Comparison of ENCODE assay signal across 8 cellular contexts in genomic region chr20:35283441-35284266, GRCh38. TPM values are rescaled to one million over a fixed set of nuclear protein-coding genes. Genes with fewer than 3 reads are reported as not detected.
DNase-seq lines count a peak whose midpoint lies in the region; ATAC-seq lines count a peak whose summit lies in the region.

No MANE protein-coding gene starts in this region.

- peak overlapping the region; percentile 47 for H3K9ac ChIP-seq in iPS-15b (ENCODE audit: low read depth, low read length)

- CTCF ChIA-PET in CD4-positive, alpha-beta memory T cell (lab: Charles Lee; ENCODE audit: partially characterized antibody) = interaction anchor here (0.6 to 1.8 kb wide), 5 partner anchors 8 to 173 kb away, joined by 3 to 14 read pairs (median 4); no protein-coding TSS in a partner anchor

- H3K9me3 Mint-ChIP-seq in CD4-positive, alpha-beta memory T cell = no peaks in the 10 kb centered on the region
- H3K9me3 Mint-ChIP-seq in activated T-cell treated with anti-CD3 and anti-CD28 coated beads, Interleukin-2, amount 50 U/mL, for 72 hours = no peaks in the 10 kb centered on the region
- H3K9me3 Mint-ChIP-seq in stimulated activated naive CD8-positive, alpha-beta T cell treated with anti-CD3 and anti-CD28 coated beads, Interleukin-15, amount 100 ng/mL, for 72 hours = no peaks in the 10 kb centered on the region

- POLR2A ChIA-PET in CD4-positive, alpha-beta memory T cell (lab: Charles Lee; ENCODE audit: partially characterized antibody) = interaction anchor here (0.6 to 1.7 kb wide), 10 partner anchors 8 to 1171 kb away, joined by 3 to 7 read pairs (median 3); partner anchors contain the start of genes DYNLRB1, EDEM2, EIF2S2 and NCOA6

- no peaks in the 10 kb centered on the region for H3K27me3 Mint-ChIP-seq in CD4-positive, alpha-beta memory T cell
- H3K27me3 Mint-ChIP-seq in activated T-cell treated with anti-CD3 and anti-CD28 coated beads, Interleukin-2, amount 50 U/mL, for 72 hours (ENCODE audit: low read depth) = no peaks in the 10 kb centered on the region
- no peaks in the 10 kb centered on the region for H3K27me3 Mint-ChIP-seq in stimulated activated naive CD8-positive, alpha-beta T cell treated with anti-CD3 and anti-CD28 coated beads, Interleukin-15, amount 100 ng/mL, for 72 hours

- no peaks in the 10 kb centered on the region for H3K9me3 ChIP-seq in CD4-positive, alpha-beta memory T cell (ENCODE audit: control insufficient read depth in 1 of 2, low read length in 2 of 2)
- no peaks in the 10 kb centered on the region for H3K9me3 ChIP-seq in iPS-15b (ENCODE audit: control insufficient read depth, insufficient read depth, low read length)

- peak overlapping the region; percentile 71 to 80 for H3K4me3 ChIP-seq in CD4-positive, alpha-beta memory T cell (ENCODE audit: low read length in 2 of 2)
- peak overlapping the region; percentile 98 for H3K4me3 ChIP-seq in iPS-15b (ENCODE audit: low read depth, low read length)

- H3K4me1 ChIP-seq in CD4-positive, alpha-beta memory T cell (ENCODE audit: insufficient read depth, low read length) = peaks cover 18% of the 10 kb centered on the region
- H3K4me1 ChIP-seq in iPS-15b (ENCODE audit: control insufficient read depth, insufficient read depth, low read length) = peaks cover 2% of the 10 kb centered on the region

- H3K4me1 Mint-ChIP-seq in CD4-positive, alpha-beta memory T cell = peaks cover 19 to 42% (median 30%) of the 10 kb centered on the region in 4 donors
- peaks cover 38% of the 10 kb centered on the region for H3K4me1 Mint-ChIP-seq in activated T-cell treated with anti-CD3 and anti-CD28 coated beads, Interleukin-2, amount 50 U/mL, for 72 hours (ENCODE audit: low read depth)
- H3K4me1 Mint-ChIP-seq in stimulated activated naive CD8-positive, alpha-beta T cell treated with anti-CD3 and anti-CD28 coated beads, Interleukin-15, amount 100 ng/mL, for 72 hours = peaks cover 41% of the 10 kb centered on the region

- H3K4me3 Mint-ChIP-seq in CD4-positive, alpha-beta memory T cell = peak overlapping the region; percentile 87 to 94 (median 90)
- H3K4me3 Mint-ChIP-seq in activated T-cell treated with anti-CD3 and anti-CD28 coated beads, Interleukin-2, amount 50 U/mL, for 72 hours = peak overlapping the region; percentile 89 to 99
- peak overlapping the region; percentile 97 for H3K4me3 Mint-ChIP-seq in stimulated activated naive CD8-positive, alpha-beta T cell treated with anti-CD3 and anti-CD28 coated beads, Interleukin-15, amount 100 ng/mL, for 72 hours

- peak overlapping the region; percentile 72 for H3K27ac ChIP-seq in CD4-positive, alpha-beta memory T cell (ENCODE audit: low read depth, low read length)

- H3K36me3 Mint-ChIP-seq in CD4-positive, alpha-beta memory T cell = peaks cover 15 to 36% of the 10 kb centered on the region in 2 donors
- H3K36me3 Mint-ChIP-seq in activated T-cell treated with anti-CD3 and anti-CD28 coated beads, Interleukin-2, amount 50 U/mL, for 72 hours (ENCODE audit: insufficient read depth in 2 of 2) = peaks cover 7 to 18% of the 10 kb centered on the region in 2 donors

- H3K27me3 ChIP-seq in CD4-positive, alpha-beta memory T cell (ENCODE audit: insufficient read depth, low read length) = no peaks in the 10 kb centered on the region
- no peaks in the 10 kb centered on the region for H3K27me3 ChIP-seq in iPS-15b (ENCODE audit: control insufficient read depth, insufficient read depth, low read length)

- DNase-seq in CD4-positive, alpha-beta memory T cell = peak in 1 of 5 donors; percentile 31
- no peak for DNase-seq in activated T-cell treated with anti-CD3 and anti-CD28 coated beads, Interleukin-2, amount 50 U/mL, for 72 hours
- DNase-seq in stimulated activated naive CD8-positive, alpha-beta T cell treated with anti-CD3 and anti-CD28 coated beads, Interleukin-15, amount 100 ng/mL, for 72 hours = no peak
- DNase-seq in occipital lobe (lab: John Stamatoyannopoulos, UW) = no peak
- no peak for DNase-seq in NCI-H524 treated with DMSO at 0.1 percent for 48 hours (lab: John Stamatoyannopoulos, UW)

- ATAC-seq in HG02870 (IDR thresholded peaks at IDR 0.05; ENCODE audit: unreplicated experiment) (peak; percentile 22), GM19455 (IDR thresholded peaks at IDR 0.05; ENCODE audit: unreplicated experiment) (no peak)
- ATAC-seq in activated T-cell treated with anti-CD3 and anti-CD28 coated beads, Interleukin-2, amount 50 U/mL, for 72 hours (replicated peaks in 1 of 2) = no peak
- ATAC-seq in stimulated activated naive CD8-positive, alpha-beta T cell treated with anti-CD3 and anti-CD28 coated beads, Interleukin-15, amount 100 ng/mL, for 72 hours = no peak

- H3K27ac Mint-ChIP-seq in CD4-positive, alpha-beta memory T cell = peak overlapping the region; percentile 70 to 97 (median 89)
- H3K27ac Mint-ChIP-seq in activated T-cell treated with anti-CD3 and anti-CD28 coated beads, Interleukin-2, amount 50 U/mL, for 72 hours = peak overlapping the region; percentile 90
- peak overlapping the region; percentile 95 to 96 for H3K27ac Mint-ChIP-seq in stimulated activated naive CD8-positive, alpha-beta T cell treated with anti-CD3 and anti-CD28 coated beads, Interleukin-15, amount 100 ng/mL, for 72 hours

- peaks cover 23% of the 10 kb centered on the region for H3K36me3 ChIP-seq in CD4-positive, alpha-beta memory T cell (ENCODE audit: insufficient read depth, low read length)
- peaks cover 31% of the 10 kb centered on the region for H3K36me3 ChIP-seq in iPS-15b (ENCODE audit: control insufficient read depth, insufficient read depth, low read length)

- intact Hi-C loops in CD4-positive, alpha-beta memory T cell (cut with micrococcal nuclease) = loop anchor here (2.0 kb wide), 1 partner anchor 21 kb away; no protein-coding TSS in a partner anchor

RNA-seq across cellular contexts. Expression of gene EIF6, which starts 0.9 kb away (rescaled TPM):
- 10 to 100 TPM; 44.0 to 52.3 TPM for total RNA-seq in CD4-positive, alpha-beta memory T cell
- 100 to 1,000 TPM; 148 to 189 TPM for polyA plus RNA-seq in CD4-positive, alpha-beta memory T cell
- 100 to 1,000 TPM; 127 to 129 TPM for total RNA-seq in activated T-cell treated with anti-CD3 and anti-CD28 coated beads, Interleukin-2, amount 50 U/mL, for 72 hours
- 58.3 TPM for total RNA-seq in occipital lobe

RNA-seq across cellular contexts. Expression of gene MMP24OS, which starts 5.7 kb away (rescaled TPM):
- 10 to 100 TPM; 76.6 to 91.6 TPM for total RNA-seq in CD4-positive, alpha-beta memory T cell
- 10 to 100 TPM in 1 of 2 donors, 1 to 10 TPM in 1; 4.4 to 17.4 TPM for polyA plus RNA-seq in CD4-positive, alpha-beta memory T cell
- 10 to 100 TPM; 41.6 to 44.2 TPM for total RNA-seq in activated T-cell treated with anti-CD3 and anti-CD28 coated beads, Interleukin-2, amount 50 U/mL, for 72 hours
- total RNA-seq in occipital lobe = 1.9 TPM

RNA-seq across cellular contexts. Expression of gene FAM83C, which starts 8.6 kb away (rescaled TPM):
- not detected for total RNA-seq in CD4-positive, alpha-beta memory T cell
- polyA plus RNA-seq in CD4-positive, alpha-beta memory T cell = not detected
- total RNA-seq in activated T-cell treated with anti-CD3 and anti-CD28 coated beads, Interleukin-2, amount 50 U/mL, for 72 hours = not detected
- total RNA-seq in occipital lobe = not detected

RNA-seq across cellular contexts. Expression of gene MMP24, which starts 57.2 kb away (rescaled TPM):
- under 1 TPM; 0.12 to 0.19 TPM for total RNA-seq in CD4-positive, alpha-beta memory T cell
- polyA plus RNA-seq in CD4-positive, alpha-beta memory T cell = under 1 TPM; 0.07 TPM
- not detected for total RNA-seq in activated T-cell treated with anti-CD3 and anti-CD28 coated beads, Interleukin-2, amount 50 U/mL, for 72 hours
- 76.1 TPM for total RNA-seq in occipital lobe

Comparison
In these comparisons a context has a peak if more than half of its experiments do, and no peak if none do; other contexts are left out.
1. RNA of gene MMP24OS, which starts 5.7 kb away (total RNA-seq): 76.6 to 91.6 TPM in CD4-positive, alpha-beta memory T cell and 41.6 to 44.2 TPM in activated T-cell treated with anti-CD3 and anti-CD28 coated beads, Interleukin-2, amount 50 U/mL, for 72 hours; 1.9 TPM in occipital lobe (single experiment); every median in the first group is over 10 times any median in the second.
2. Peak in every context shown above with its lines, with median percentiles within 50 percentile points of each other: H3K27ac Mint-ChIP-seq and H3K4me3 Mint-ChIP-seq.